Comparison of ENCODE assay signal across 9 cellular contexts in the genomic region with DNA sequence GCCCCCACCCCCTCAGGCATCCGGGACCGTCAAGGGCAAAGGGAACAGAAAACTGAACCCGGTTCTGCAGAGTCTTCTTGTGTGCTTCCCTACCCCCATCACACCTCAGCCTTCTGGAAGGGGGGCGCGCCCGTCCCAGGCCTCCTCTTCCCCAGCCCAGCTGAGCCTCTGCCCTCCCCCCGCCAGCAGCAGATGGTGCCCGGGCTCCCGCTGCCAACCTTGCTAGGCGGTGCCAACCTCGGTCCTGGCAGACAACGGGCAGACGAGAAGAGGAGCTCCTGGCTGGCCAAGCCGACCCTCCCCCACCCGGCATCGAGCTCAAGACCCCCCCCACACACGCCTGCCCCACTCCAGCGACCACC. TPM values are rescaled to one million over a fixed set of nuclear protein-coding genes. Genes with fewer than 3 reads are reported as not detected.
A peak's percentile ranks its signal among the peaks of the same experiment; 100 is the strongest.
DNase-seq lines count a peak whose midpoint lies in the region; ATAC-seq and TF ChIP-seq lines count a peak whose summit lies in the region.
"Had no signal": no experiment of that assay in that cellular context is flagged by ENCODE, and none has a peak within 500 bp of the region (broad histone marks: within the 10 kb centered on the region; RNA-seq: fewer than 3 reads in every experiment).

No MANE protein-coding gene starts in this region.

- H3K36me3 Mint-ChIP-seq in Caco-2 (ENCODE audit: insufficient read depth, unreplicated experiment): peaks cover 43% of the 10 kb centered on the region
- H3K36me3 Mint-ChIP-seq in nephron progenitor cell (ENCODE audit: low read depth): no peaks in the 10 kb centered on the region

- no TSS peak for BruUV-seq in Caco-2 (replicated peaks; lab: Mats Ljungman, UMichigan)

- TF ChIP-seq CTCF in Caco-2 (IDR thresholded peaks at IDR 0.05; ENCODE audit: insufficient read depth in 1 of 2, low read depth in 1 of 2, low read length in 1 of 2, severe bottlenecking in 1 of 2, unreplicated experiment in 1 of 2) (no peak), breast epithelium (IDR thresholded peaks at IDR 0.05) (no peak), nephron progenitor cell (IDR thresholded peaks at IDR 0.05) (no peak), gastroesophageal sphincter (IDR thresholded peaks at IDR 0.05) (no peak)

- TF ChIP-seq EP300 in gastroesophageal sphincter (IDR thresholded peaks at IDR 0.05): no peak

- ATAC-seq in HG03097 (IDR thresholded peaks at IDR 0.05; ENCODE audit: low FRiP score, unreplicated experiment) (no peak), HG02798 (IDR thresholded peaks at IDR 0.05; ENCODE audit: poor library complexity, unreplicated experiment) (no peak), gastroesophageal sphincter (no peak)

- H3K4me1 Mint-ChIP-seq in Caco-2 (ENCODE audit: low read depth, unreplicated experiment) (peaks cover 38% of the 10 kb centered on the region), nephron progenitor cell (peaks cover 72% of the 10 kb centered on the region)

- H3K27ac Mint-ChIP-seq in Caco-2 (ENCODE audit: unreplicated experiment) (peak overlapping the region; percentile 46), nephron progenitor cell (peak overlapping the region; percentile 16)

- H3K4me3 Mint-ChIP-seq in Caco-2 (ENCODE audit: unreplicated experiment) (peak overlapping the region; percentile 74), nephron progenitor cell (peak overlapping the region; percentile 87)

- no peaks in the 10 kb centered on the region for H3K9me3 Mint-ChIP-seq in Caco-2 (ENCODE audit: unreplicated experiment)
- H3K9me3 Mint-ChIP-seq in nephron progenitor cell: no peaks in the 10 kb centered on the region
- H3K9me3 Mint-ChIP-seq: T-helper 1 cell treated with Interleukin-12 subunit alpha and Interleukin-12 subunit beta and Interleukin-4 antibody, amounts not matched to agents 30 μg/mL and 1 μg/mL, for 36 hours had no signal

- H3K36me3 ChIP-seq in Caco-2 (ENCODE audit: control insufficient read depth, insufficient read depth, low read length) (no peaks in the 10 kb centered on the region), breast epithelium (no peaks in the 10 kb centered on the region), gastroesophageal sphincter (no peaks in the 10 kb centered on the region)

- 0% methylated on average over 3 of the region's 18 CpGs; no CpG with 5 or more reads in 1 of the 2 donors for WGBS in gastroesophageal sphincter (ENCODE audit: low coverage in 1 of 2), 2 donors

- DNase-seq in Caco-2 (no peak), NCI-H1694 (lab: John Stamatoyannopoulos, UW) (peak; percentile 62), breast epithelium (ENCODE audit: low spot score in 2 of 2) (peak in 1 of 2 donors; percentile 60), nephron progenitor cell (no peak), islet precursor cell (no peak)

- H3K27me3 Mint-ChIP-seq in Caco-2 (ENCODE audit: insufficient read depth, unreplicated experiment) (peaks cover 7% of the 10 kb centered on the region), nephron progenitor cell (ENCODE audit: low read depth, poor library complexity) (peaks cover 63% of the 10 kb centered on the region)

- H3K4me3 ChIP-seq in Caco-2 (ENCODE audit: low read depth, low read length) (peak overlapping the region; percentile 57; the same call in 1 of the 2 replicates), breast epithelium (peak overlapping the region in 2 of 3 donors; percentile 52 to 67), gastroesophageal sphincter (peak overlapping the region in 1 of 2 donors; percentile 38)

- TF ChIP-seq POLR2A in breast epithelium (IDR thresholded peaks at IDR 0.05): no peak
- no peak for TF ChIP-seq POLR2A in gastroesophageal sphincter (IDR thresholded peaks at IDR 0.05)

- peaks cover 19% of the 10 kb centered on the region for H3K4me1 ChIP-seq in Caco-2
- peaks cover 19 to 22% of the 10 kb centered on the region in 2 donors for H3K4me1 ChIP-seq in breast epithelium
- H3K4me1 ChIP-seq in gastroesophageal sphincter: peaks cover 2 to 69% (median 57%) of the 10 kb centered on the region in 3 donors

- POLR2A ChIA-PET in Caco-2 (lab: Charles Lee): interaction anchor here (1.8 kb wide), 1 partner anchor 13 kb away, joined by 16 read pairs; the partner anchor contains the start of gene SHMT2

- CTCF ChIA-PET in Caco-2 (lab: Charles Lee): interaction anchor here (0.6 to 6.4 kb wide), 19 partner anchors 10 to 217 kb away, joined by 3 to 80 read pairs (median 8); partner anchors contain the start of genes INHBE, NXPH4 and SHMT2

- no peaks in the 10 kb centered on the region for H3K9me3 ChIP-seq in Caco-2
- H3K9me3 ChIP-seq in breast epithelium: no peaks in the 10 kb centered on the region
- H3K9me3 ChIP-seq in gastroesophageal sphincter: no peaks in the 10 kb centered on the region

- intact Hi-C loops in Caco-2 (cut with micrococcal nuclease; ENCODE audit: unreplicated experiment) (no loop called here), breast epithelium (cut with DNase I; ENCODE audit: low total_unique reads) (loop anchor here (10.0 kb wide), 1 partner anchor 1112 kb away; no protein-coding TSS in a partner anchor)

- H3K27ac ChIP-seq in breast epithelium: peak overlapping the region in 1 of 2 donors; percentile 32
- H3K27ac ChIP-seq in gastroesophageal sphincter: no peak overlapping the region

- H3K27me3 ChIP-seq in Caco-2 (replicated peaks; ENCODE audit: control insufficient read depth, insufficient read depth, low read length): peaks cover 9% of the 10 kb centered on the region
- peaks cover 3 to 35% of the 10 kb centered on the region in 2 donors for H3K27me3 ChIP-seq in breast epithelium
- H3K27me3 ChIP-seq in gastroesophageal sphincter: peaks cover 92% of the 10 kb centered on the region

RNA-seq across cellular contexts. Expression of gene STAC3, which starts 8.7 kb away (rescaled TPM):
- total RNA-seq in Caco-2 (2022) (0.70 and 1.3 TPM in 2 replicates), breast epithelium (1 to 10 TPM in 2 of 3 donors, under 1 TPM in 1; 0.98 to 3.2 (median 1.6) TPM), gastroesophageal sphincter (under 1 TPM in 3 of 4 donors, not detected in 1; 0.32 to 0.94 (median 0.35) TPM)

RNA-seq across cellular contexts. Expression of gene SHMT2, which starts 12.8 kb away (rescaled TPM):
- total RNA-seq in Caco-2 (2022): 387 and 466 TPM in 2 replicates
- 10 to 100 TPM; 37.9 to 63.3 (median 46.7) TPM for total RNA-seq in breast epithelium
- total RNA-seq in gastroesophageal sphincter: 10 to 100 TPM; 20.5 to 42.4 (median 34.4) TPM

RNA-seq across cellular contexts. Expression of gene NXPH4, which starts 25.7 kb away (rescaled TPM):
- 10.0 and 10.6 TPM in 2 replicates for total RNA-seq in Caco-2 (2022)
- under 1 TPM in 1 of 3 donors, not detected in 2; 0.33 TPM for total RNA-seq in breast epithelium
- total RNA-seq in gastroesophageal sphincter: 1 to 10 TPM in 1 of 4 donors, not detected in 3; 1.1 TPM
